17 cellular contexts compared by ENCODE assay signal in genomic region chr6:97812940-97813339, GRCh38.
A peak's percentile ranks its signal among the peaks of the same experiment; 100 is the strongest.
DNase-seq lines count a peak whose midpoint lies in the region; ATAC-seq and TF ChIP-seq lines count a peak whose summit lies in the region.
"Had no signal": no experiment of that assay in that cellular context is flagged by ENCODE, and none has a peak within 500 bp of the region (broad histone marks: within the 10 kb centered on the region; RNA-seq: fewer than 3 reads in every experiment).

No MANE protein-coding gene starts in this region.

- no peak overlapping the region for H4K5ac ChIP-seq in mesendoderm (ENCODE audit: low read length)

- DNase-seq in Caco-2, result peak in 1 of 2 experiments; percentile 2
- DNase-seq in endodermal cell, result no peak
- DNase-seq in mesendoderm, result peak; percentile 78
- DNase-seq in NCI-H1417 (lab: John Stamatoyannopoulos, UW), result no peak
- DNase-seq: CD8-positive, alpha-beta T cell; COR-L47; DND-41; GDM1 had no signal

- TF ChIP-seq CTCF in Caco-2 (IDR thresholded peaks at IDR 0.05; ENCODE audit: insufficient read depth in 1 of 2, low read depth in 1 of 2, low read length in 1 of 2, severe bottlenecking in 1 of 2, unreplicated experiment in 1 of 2) (no peak), endodermal cell (conservative IDR thresholded peaks at IDR 0.05) (no peak)

- no peaks in the 10 kb centered on the region for H3K79me2 ChIP-seq in mesendoderm (ENCODE audit: control insufficient read depth, insufficient read depth, low read length)

- no TSS peak for BruUV-seq in Caco-2 (replicated peaks; lab: Mats Ljungman, UMichigan)

- H3K36me3 Mint-ChIP-seq in Caco-2 (ENCODE audit: insufficient read depth, unreplicated experiment), result no peaks in the 10 kb centered on the region
- H3K36me3 Mint-ChIP-seq in endodermal cell (ENCODE audit: low read depth), result no peaks in the 10 kb centered on the region
- H3K36me3 Mint-ChIP-seq: CD14-positive monocyte; CD8-positive, alpha-beta T cell had no signal

- ATAC-seq in HG02798 (IDR thresholded peaks at IDR 0.05; ENCODE audit: poor library complexity, unreplicated experiment) (no peak), HG02610 (IDR thresholded peaks at IDR 0.05; ENCODE audit: unreplicated experiment) (no peak), HG02642 (IDR thresholded peaks at IDR 0.05; ENCODE audit: poor library complexity, unreplicated experiment) (no peak)
- ATAC-seq: CD8-positive, alpha-beta T cell; HCT116 had no signal

- no peak for TF ChIP-seq EP300 in Ishikawa (IDR thresholded peaks at IDR 0.05; ENCODE audit: borderline replicate concordance)

- intact Hi-C loops in Caco-2 (cut with micrococcal nuclease; ENCODE audit: unreplicated experiment), result no loop called here

- H3K56ac ChIP-seq in mesendoderm (ENCODE audit: low read length), result no peak overlapping the region

- H2BK5ac ChIP-seq in mesendoderm (ENCODE audit: low read length), result no peak overlapping the region

- no peaks in the 10 kb centered on the region for H3K27me3 ChIP-seq in Caco-2 (replicated peaks; ENCODE audit: control insufficient read depth, insufficient read depth, low read length)
- no peaks in the 10 kb centered on the region for H3K27me3 ChIP-seq in endodermal cell (ENCODE audit: control insufficient read depth, insufficient read depth, low read length, poor library complexity, severe bottlenecking)
- H3K27me3 ChIP-seq in mesendoderm (ENCODE audit: insufficient read depth, low read length, poor library complexity), result no peaks in the 10 kb centered on the region

- no peak overlapping the region for H2BK120ac ChIP-seq in mesendoderm (ENCODE audit: low read depth, low read length)

- H4K8ac ChIP-seq in mesendoderm (ENCODE audit: low read depth, low read length), result no peak overlapping the region

- H3K4ac ChIP-seq in mesendoderm (ENCODE audit: low read depth, low read length), result no peak overlapping the region

- H3K4me3 ChIP-seq in Caco-2 (ENCODE audit: low read depth, low read length), result no peak overlapping the region
- H3K4me3 ChIP-seq in endodermal cell (ENCODE audit: low read length), result peak overlapping the region; percentile 46
- no peak overlapping the region for H3K4me3 ChIP-seq in mesendoderm (ENCODE audit: low read length)

- no peak overlapping the region for H2AK5ac ChIP-seq in mesendoderm (ENCODE audit: low read length)

- H3K27ac Mint-ChIP-seq in Caco-2 (ENCODE audit: unreplicated experiment) (peak overlapping the region; percentile 46), endodermal cell (peak overlapping the region; percentile 68)
- H3K27ac Mint-ChIP-seq: CD14-positive monocyte; CD8-positive, alpha-beta T cell; IgD-negative memory B cell had no signal

- H3K9me3 Mint-ChIP-seq in Caco-2 (ENCODE audit: unreplicated experiment), result no peaks in the 10 kb centered on the region
- H3K9me3 Mint-ChIP-seq in endodermal cell, result no peaks in the 10 kb centered on the region
- H3K9me3 Mint-ChIP-seq: CD14-positive monocyte; CD8-positive, alpha-beta T cell; IgD-negative memory B cell had no signal

- no peak overlapping the region for H2BK15ac ChIP-seq in mesendoderm (replicated peaks; ENCODE audit: low read depth)

- H3K4me3 Mint-ChIP-seq in Caco-2 (ENCODE audit: unreplicated experiment) (no peak overlapping the region), endodermal cell (no peak overlapping the region)
- H3K4me3 Mint-ChIP-seq: CD14-positive monocyte; CD8-positive, alpha-beta T cell; IgD-negative memory B cell had no signal

- H3K79me1 ChIP-seq in mesendoderm (ENCODE audit: low read length), result no peaks in the 10 kb centered on the region

- H3K9ac ChIP-seq in endodermal cell (ENCODE audit: extremely low read depth, low read length, poor library complexity, severe bottlenecking) (no peak overlapping the region), mesendoderm (ENCODE audit: low read length) (no peak overlapping the region)
- H3K9ac ChIP-seq: KMS-11 had no signal

- CTCF ChIA-PET in Caco-2 (lab: Charles Lee), result no interaction called here

- H3K36me3 ChIP-seq in Caco-2 (ENCODE audit: control insufficient read depth, insufficient read depth, low read length), result no peaks in the 10 kb centered on the region
- H3K36me3 ChIP-seq in endodermal cell (ENCODE audit: control insufficient read depth, insufficient read depth, low read length), result no peaks in the 10 kb centered on the region
- no peaks in the 10 kb centered on the region for H3K36me3 ChIP-seq in mesendoderm (ENCODE audit: control insufficient read depth, insufficient read depth, low read length)

- no peak for TF ChIP-seq RAD21 in Ishikawa (IDR thresholded peaks at IDR 0.05; ENCODE audit: low read depth)

- H3K27me3 Mint-ChIP-seq in Caco-2 (ENCODE audit: insufficient read depth, unreplicated experiment), result no peaks in the 10 kb centered on the region
- no peaks in the 10 kb centered on the region for H3K27me3 Mint-ChIP-seq in endodermal cell (ENCODE audit: insufficient read depth)
- H3K27me3 Mint-ChIP-seq: IgD-negative memory B cell had no signal

- POLR2A ChIA-PET in Caco-2 (lab: Charles Lee), result no interaction called here

- H3K18ac ChIP-seq in mesendoderm (ENCODE audit: low read length), result no peak overlapping the region

- H3K9me3 ChIP-seq in Caco-2 (no peaks in the 10 kb centered on the region), endodermal cell (ENCODE audit: control insufficient read depth, low read length) (no peaks in the 10 kb centered on the region)

- H3K4me2 ChIP-seq in mesendoderm (ENCODE audit: low read length), result no peak overlapping the region
- H3K4me2 ChIP-seq: KMS-11 had no signal

- H3K27ac ChIP-seq in endodermal cell (ENCODE audit: low read depth, low read length), result no peak overlapping the region
- H3K27ac ChIP-seq in mesendoderm (ENCODE audit: low read depth, low read length), result no peak overlapping the region
- H3K27ac ChIP-seq: 22Rv1, KMS-11 had no signal

- no peak overlapping the region for H3K23ac ChIP-seq in mesendoderm (ENCODE audit: low read length)

- H3K4me1 ChIP-seq in Caco-2, result peaks cover 14% of the 10 kb centered on the region; the same call in 1 of the 2 replicates
- peaks cover 20% of the 10 kb centered on the region for H3K4me1 ChIP-seq in endodermal cell (ENCODE audit: control insufficient read depth, insufficient read depth, low read length)
- peaks cover 2% of the 10 kb centered on the region for H3K4me1 ChIP-seq in mesendoderm (ENCODE audit: control insufficient read depth, low read depth, low read length)

- H3K4me1 Mint-ChIP-seq in Caco-2 (ENCODE audit: low read depth, unreplicated experiment), result no peaks in the 10 kb centered on the region
- H3K4me1 Mint-ChIP-seq in endodermal cell, result peaks cover 23% of the 10 kb centered on the region
- H3K4me1 Mint-ChIP-seq: CD14-positive monocyte, IgD-negative memory B cell had no signal

TF ChIP-seq in Ishikawa, 13 proteins besides CTCF, POLR2A, EP300 and RAD21:
- TF ChIP-seq CEBPB (IDR thresholded peaks at IDR 0.05) (no peak), TEAD4 (IDR thresholded peaks at IDR 0.05) (peak; percentile 92), YY1 (IDR thresholded peaks at IDR 0.05; ENCODE audit: low read depth) (no peak), REST (IDR thresholded peaks at IDR 0.05; ENCODE audit: low read depth) (no peak), USF1 (IDR thresholded peaks at IDR 0.05) (no peak)
